Comparison of ENCODE assay signal across 11 cellular contexts in the genomic region with DNA sequence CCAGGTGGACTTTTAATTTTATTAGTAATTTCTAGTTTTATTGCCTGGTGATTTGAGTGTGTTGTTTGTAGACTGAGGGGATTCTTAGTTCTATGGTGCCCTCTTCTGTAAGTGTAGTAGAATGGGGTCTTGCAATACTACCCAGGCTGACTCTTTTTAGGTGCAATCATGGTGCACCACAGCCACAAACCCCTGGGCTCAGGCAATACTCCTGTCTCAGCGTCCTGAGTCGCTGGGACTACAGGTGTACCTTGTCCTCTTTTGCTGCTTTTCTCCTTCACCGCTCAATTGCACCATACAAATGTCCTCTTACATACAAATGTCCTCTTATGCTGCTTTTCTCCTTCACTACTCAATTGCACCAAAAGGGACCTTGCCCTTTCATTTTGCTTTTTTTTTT. TPM values are rescaled to one million over a fixed set of nuclear protein-coding genes. Genes with fewer than 3 reads are reported as not detected.
DNase-seq lines count a peak whose midpoint lies in the region; ATAC-seq and TF ChIP-seq lines count a peak whose summit lies in the region.
"Had no signal": no experiment of that assay in that cellular context is flagged by ENCODE, and none has a peak within 500 bp of the region (broad histone marks: within the 10 kb centered on the region; RNA-seq: fewer than 3 reads in every experiment).

No MANE protein-coding gene starts in this region.

- ATAC-seq in heart left ventricle: peak in 1 of 4 donors; percentile 30
- no peak for ATAC-seq in Right ventricle myocardium inferior
- no peak for ATAC-seq in HG03565 (IDR thresholded peaks at IDR 0.05; ENCODE audit: unreplicated experiment)
- no peak for ATAC-seq in GM19328 (IDR thresholded peaks at IDR 0.05; ENCODE audit: unreplicated experiment)

- intact Hi-C loops in heart left ventricle (cut with DNase I) (no loop called here), Right ventricle myocardium inferior (cut with DNase I) (no loop called here)

- H3K4me3 ChIP-seq in heart left ventricle: no peak overlapping the region
- H3K4me3 ChIP-seq in OCI-LY3 (ENCODE audit: low read length): no peak overlapping the region

- H3K27me3 ChIP-seq in heart left ventricle (no peaks in the 10 kb centered on the region), OCI-LY3 (ENCODE audit: low read depth, low read length) (no peaks in the 10 kb centered on the region)

- no peak for DNase-seq in heart left ventricle
- no peak for DNase-seq in Right ventricle myocardium inferior (ENCODE audit: missing footprints)
- DNase-seq in erythroblast (lab: John Stamatoyannopoulos, UW): peak; percentile 18 to 35
- DNase-seq in 8988T: no peak
- DNase-seq: amniotic stem cell; stimulated activated CD4-positive, alpha-beta T cell treated with anti-CD3 and anti-CD28 coated beads, Interleukin-4, amount 100 ng/mL, for 4 hours had no signal

- no peak overlapping the region for H3K4me2 ChIP-seq in OCI-LY3 (ENCODE audit: low read length)

- no peaks in the 10 kb centered on the region for H3K9me3 Mint-ChIP-seq in stimulated activated naive CD8-positive, alpha-beta T cell treated with anti-CD3 and anti-CD28 coated beads, Interleukin-15, Interleukin-2, amounts not matched to agents 100 ng/mL and 50 ng/mL, for 24 hours
- H3K9me3 Mint-ChIP-seq: CD8-positive, alpha-beta memory T cell had no signal

- no peak overlapping the region for H3K27ac ChIP-seq in heart left ventricle
- no peak overlapping the region for H3K27ac ChIP-seq in OCI-LY3 (ENCODE audit: low read length)

- H3K36me3 Mint-ChIP-seq in stimulated activated naive CD8-positive, alpha-beta T cell treated with anti-CD3 and anti-CD28 coated beads, Interleukin-15, Interleukin-2, amounts not matched to agents 100 ng/mL and 50 ng/mL, for 24 hours (ENCODE audit: low read depth): peaks cover 5% of the 10 kb centered on the region

- H3K27me3 Mint-ChIP-seq in stimulated activated naive CD8-positive, alpha-beta T cell treated with anti-CD3 and anti-CD28 coated beads, Interleukin-15, Interleukin-2, amounts not matched to agents 100 ng/mL and 50 ng/mL, for 24 hours: no peaks in the 10 kb centered on the region
- H3K27me3 Mint-ChIP-seq: CD8-positive, alpha-beta memory T cell had no signal

- no peaks in the 10 kb centered on the region for H4K20me1 ChIP-seq in OCI-LY3 (ENCODE audit: insufficient read depth, low read length)

- peak overlapping the region; percentile 48 for H3K27ac Mint-ChIP-seq in stimulated activated naive CD8-positive, alpha-beta T cell treated with anti-CD3 and anti-CD28 coated beads, Interleukin-15, Interleukin-2, amounts not matched to agents 100 ng/mL and 50 ng/mL, for 24 hours

- 60 to 68% (median 63%) methylated on average over 3 of the region's 3 CpGs for WGBS in heart left ventricle, 4 donors

- H3K36me3 ChIP-seq in heart left ventricle (peaks cover 0 to 69% (median 26%) of the 10 kb centered on the region in 9 donors), OCI-LY3 (replicated peaks; ENCODE audit: low read depth, low read length) (no peaks in the 10 kb centered on the region)

- no peak for TF ChIP-seq POLR2A in heart left ventricle (IDR thresholded peaks at IDR 0.05)
- no peak for TF ChIP-seq POLR2A in erythroblast (IDR thresholded peaks at IDR 0.05; ENCODE audit: low read length)

- H2AFZ ChIP-seq in OCI-LY3 (ENCODE audit: low read depth, low read length): no peak overlapping the region

- no peaks in the 10 kb centered on the region for H3K4me1 Mint-ChIP-seq in stimulated activated naive CD8-positive, alpha-beta T cell treated with anti-CD3 and anti-CD28 coated beads, Interleukin-15, Interleukin-2, amounts not matched to agents 100 ng/mL and 50 ng/mL, for 24 hours (ENCODE audit: low read depth)
- H3K4me1 Mint-ChIP-seq: CD8-positive, alpha-beta memory T cell had no signal

- H3K9me3 ChIP-seq in heart left ventricle (no peaks in the 10 kb centered on the region), OCI-LY3 (ENCODE audit: insufficient read depth, low read length) (no peaks in the 10 kb centered on the region)

- no peak overlapping the region for H3K4me3 Mint-ChIP-seq in stimulated activated naive CD8-positive, alpha-beta T cell treated with anti-CD3 and anti-CD28 coated beads, Interleukin-15, Interleukin-2, amounts not matched to agents 100 ng/mL and 50 ng/mL, for 24 hours
- H3K4me3 Mint-ChIP-seq: CD8-positive, alpha-beta memory T cell had no signal

- TF ChIP-seq CTCF in heart left ventricle (IDR thresholded peaks at IDR 0.05) (peak in 7 of 12 donors; percentile 10 to 41 (median 30)), OCI-LY3 (IDR thresholded peaks at IDR 0.05; ENCODE audit: low read depth, low read length) (peak; percentile 29; the same call in 1 of the 2 replicates)

- H3K9ac ChIP-seq in OCI-LY3 (ENCODE audit: low read length): no peak overlapping the region

- H3K4me1 ChIP-seq in heart left ventricle: no peaks in the 10 kb centered on the region
- no peaks in the 10 kb centered on the region for H3K4me1 ChIP-seq in OCI-LY3 (ENCODE audit: low read length)

- H3K79me2 ChIP-seq in OCI-LY3 (ENCODE audit: low read length): no peaks in the 10 kb centered on the region

RNA-seq across cellular contexts. Expression of a gene that starts 43.1 kb away (rescaled TPM):
- total RNA-seq in heart left ventricle (100 to 1,000 TPM in 8 of 9 donors, 10 to 100 TPM in 1; 83.4 to 143 (median 132) TPM), Right ventricle myocardium inferior (132 TPM)
- 100 to 1,000 TPM in 1 of 2 donors, 10 to 100 TPM in 1; 95.1 to 134 TPM for polyA plus RNA-seq in heart left ventricle

RNA-seq across cellular contexts. Expression of a gene that starts 48.6 kb away (rescaled TPM):
- total RNA-seq in heart left ventricle: 100 to 1,000 TPM in 3 of 9 donors, 10 to 100 TPM in 6; 77.1 to 130 (median 96.2) TPM
- 100 to 1,000 TPM in 1 of 2 donors, 10 to 100 TPM in 1; 64.9 to 126 TPM for polyA plus RNA-seq in heart left ventricle
- total RNA-seq in Right ventricle myocardium inferior: 136 TPM

Comparison
In these comparisons a context has a peak if more than half of its experiments do, and no peak if none do; other contexts are left out.
1. DNase-seq: peak in erythroblast (2 of 2); none in heart left ventricle (0 of 5), Right ventricle myocardium inferior (single experiment) and 8988T (single experiment).